Comparison of ENCODE assay signal across 21 cellular contexts in the genomic region with DNA sequence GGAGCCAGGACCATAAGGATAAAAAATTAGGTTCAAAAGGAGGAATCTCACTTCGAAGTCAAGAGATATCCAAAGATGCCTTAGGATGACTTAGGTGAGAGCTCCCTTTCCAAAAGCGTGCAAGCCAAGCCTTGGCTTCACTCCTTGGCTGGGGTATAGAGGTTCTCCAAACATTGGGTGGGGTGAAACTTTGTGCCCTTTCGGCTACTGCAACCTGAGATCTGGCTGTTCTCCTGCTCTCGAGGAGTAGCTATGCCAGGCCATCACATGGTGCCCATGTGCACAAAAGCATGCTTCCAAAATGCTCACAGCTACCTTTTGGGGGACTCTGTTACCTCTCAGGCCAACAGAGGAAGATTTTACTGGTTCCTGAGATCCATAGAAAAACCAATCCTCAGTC.
"Had no signal": no experiment of that assay in that cellular context is flagged by ENCODE, and none has a peak within 500 bp of the region (broad histone marks: within the 10 kb centered on the region; RNA-seq: fewer than 3 reads in every experiment).

No MANE protein-coding gene starts in this region.

- H3K36me3 ChIP-seq: heart right ventricle, left ventricle myocardium inferior, lower lobe of right lung had no signal

- H3K9me3 ChIP-seq: esophagus muscularis mucosa, heart right ventricle, left ventricle myocardium inferior, lower lobe of right lung, mucosa of descending colon had no signal

- FAIRE-seq: colon, endothelial cell of umbilical vein, frontal cortex, islet of Langerhans, keratinocyte had no signal

- H3K4me3 ChIP-seq: coronary artery, dorsolateral prefrontal cortex, esophagus muscularis mucosa, heart right ventricle, left ventricle myocardium inferior, lower lobe of right lung, mucosa of descending colon had no signal

- H3K4me1 ChIP-seq: esophagus muscularis mucosa, foreskin keratinocyte, heart right ventricle, left ventricle myocardium inferior, lower lobe of right lung had no signal

- ATAC-seq: foreskin keratinocyte, heart right ventricle, left cardiac atrium, lower lobe of right lung, mucosa of descending colon had no signal

- H3K27ac ChIP-seq: coronary artery, esophagus muscularis mucosa, foreskin keratinocyte, heart right ventricle, left ventricle myocardium inferior, lower lobe of right lung had no signal

- DNase-seq: dermis blood vessel endothelial cell; dorsolateral prefrontal cortex; effector CD4-positive, alpha-beta T cell; effector memory CD4-positive, alpha-beta T cell; foreskin keratinocyte; glutamatergic neuron; heart right ventricle; hippocampal formation; left cardiac atrium; left ventricle myocardium inferior; lower lobe of right lung; mesenchymal stem cell; mucosa of descending colon; naive B cell had no signal

- H3K27me3 ChIP-seq: dorsolateral prefrontal cortex, esophagus muscularis mucosa, foreskin keratinocyte, heart right ventricle had no signal
